8 cellular contexts compared by ENCODE assay signal in genomic region chr17:80970044-80970761, GRCh38. TPM values are rescaled to one million over a fixed set of nuclear protein-coding genes. Genes with fewer than 3 reads are reported as not detected.
DNase-seq lines count a peak whose midpoint lies in the region; ATAC-seq, FAIRE-seq and TF ChIP-seq lines count a peak whose summit lies in the region.

No MANE protein-coding gene starts in this region.

- H3K4me3 ChIP-seq in A673 (ENCODE audit: low read depth, low read length, poor library complexity, severe bottlenecking) (no peak overlapping the region), GM12875 (ENCODE audit: low read depth, low read length) (peak overlapping the region; percentile 12), SK-N-SH (ENCODE audit: low read depth in 2 of 2, low read length in 1 of 2) (no peak overlapping the region), HepG2 (replicated peaks in 1 of 3; ENCODE audit: insufficient read depth in 1 of 3, low read depth in 2 of 3, low read length in 3 of 3) (peak overlapping the region in 2 of 3 experiments; percentile 37 to 54; a peak in 3 of 6 replicates), testis (no peak overlapping the region), mesenchymal stem cell (ENCODE audit: insufficient read depth in 1 of 2, low read depth in 1 of 2, low read length in 2 of 2) (no peak overlapping the region)

- no peak overlapping the region for H3K23ac ChIP-seq in mesenchymal stem cell (ENCODE audit: low read length in 2 of 2)

- CTCF ChIA-PET in A673 (lab: Charles Lee) (interaction anchor here (1.3 kb wide), 1 partner anchor 543 kb away, joined by 10 read pairs; no protein-coding TSS in a partner anchor), SK-N-SH (lab: Yijun Ruan, JAX) (interaction anchor here (0.7 to 9.7 kb wide), 22 partner anchors 8 to 545 kb away, joined by 3 to 74 read pairs (median 4); partner anchors contain the start of gene NPTX1), HepG2 (lab: Yijun Ruan, JAX; ENCODE audit: low intra/inter-chr PET ratio, low total read pairs) (no interaction called here)

- TF ChIP-seq RAD21 in SK-N-SH (IDR thresholded peaks at IDR 0.05; ENCODE audit: low read length) (peak; percentile 64), HepG2 (CRISPR knock-in tag; IDR thresholded peaks at IDR 0.05) (peak; percentile 64)

- no peak for FAIRE-seq in HepG2 (lab: Jason Lieb, UNC)

- H2AFZ ChIP-seq in SK-N-SH (ENCODE audit: low read depth): no peak overlapping the region
- H2AFZ ChIP-seq in HepG2 (ENCODE audit: low read length): no peak overlapping the region
- H2AFZ ChIP-seq in mesenchymal stem cell (ENCODE audit: low read depth, low read length): no peak overlapping the region

- peak; percentile 56 for TF ChIP-seq CTCF in A673 (conservative IDR thresholded peaks at IDR 0.05; ENCODE audit: low read depth, low read length)
- TF ChIP-seq CTCF in GM12875 (IDR thresholded peaks at IDR 0.05; ENCODE audit: borderline replicate concordance, insufficient read depth, low read depth, low read length): peak; percentile 84
- TF ChIP-seq CTCF in SK-N-SH (IDR thresholded peaks at IDR 0.05): peak; percentile 58
- TF ChIP-seq CTCF in HepG2 (CRISPR knock-in tag; IDR thresholded peaks at IDR 0.05): peak; percentile 81
- TF ChIP-seq CTCF in testis (IDR thresholded peaks at IDR 0.05): peak; percentile 37 to 55 (median 41)

- TF ChIP-seq POLR2A in HepG2 (IDR thresholded peaks at IDR 0.05; ENCODE audit: insufficient read depth in 1 of 2, low read depth in 2 of 2, low read length in 2 of 2): no peak
- no peak for TF ChIP-seq POLR2A in testis (IDR thresholded peaks at IDR 0.05)

- H4K20me1 ChIP-seq in SK-N-SH (ENCODE audit: insufficient read depth) (no peaks in the 10 kb centered on the region), HepG2 (ENCODE audit: insufficient read depth, low read length) (no peaks in the 10 kb centered on the region)

- H2BK5ac ChIP-seq in mesenchymal stem cell (ENCODE audit: low read depth, low read length, poor library complexity, severe bottlenecking): no peak overlapping the region

- whole genome bisulfite sequencing in SK-N-SH (ENCODE audit: low lambda C conversion rate): 73% methylated on average over 14 of the region's 20 CpGs
- 54% methylated on average over 18 of the region's 20 CpGs for WGBS in HepG2 (ENCODE audit: low lambda C conversion rate)
- WGBS in testis, 2 donors: 56 to 92% methylated on average over 5 to 20 of the region's 20 CpGs
- 73% methylated on average over 20 of the region's 20 CpGs for WGBS in mesenchymal stem cell

- H3K9ac ChIP-seq in SK-N-SH (no peak overlapping the region), HepG2 (ENCODE audit: insufficient read depth, low read depth, low read length) (peak overlapping the region; percentile 31; the same call in 1 of the 2 replicates), mesenchymal stem cell (ENCODE audit: low read length) (no peak overlapping the region)

- H3K18ac ChIP-seq in mesenchymal stem cell (ENCODE audit: low read depth in 1 of 2, low read length in 2 of 2): no peak overlapping the region

- POLR2A ChIA-PET in A673 (lab: Charles Lee; ENCODE audit: low non-redundant PET) (no interaction called here), SK-N-SH (lab: Yijun Ruan, JAX) (interaction anchor here (0.6 to 1.1 kb wide), 2 partner anchors 189 to 516 kb away, joined by 3 read pairs; no protein-coding TSS in a partner anchor), HepG2 (lab: Yijun Ruan, JAX) (interaction anchor here (0.6 to 0.8 kb wide), 2 partner anchors 9 to 50 kb away, joined by 3 read pairs; no protein-coding TSS in a partner anchor)

- H3F3A ChIP-seq in SK-N-SH (replicated peaks; ENCODE audit: insufficient read depth): peaks cover 4% of the 10 kb centered on the region

- no peaks in the 10 kb centered on the region for H3K79me1 ChIP-seq in mesenchymal stem cell (replicated peaks; ENCODE audit: low read length, poor library complexity, severe bottlenecking)

- intact Hi-C loops in A673 (cut with micrococcal nuclease; ENCODE audit: unreplicated experiment): no loop called here
- intact Hi-C loops in HepG2 (cut with micrococcal nuclease; ENCODE audit: unreplicated experiment): no loop called here
- intact Hi-C loops in testis (cut with DNase I; ENCODE audit: low total_unique reads): no loop called here

- H3K27me3 ChIP-seq in A673 (replicated peaks; ENCODE audit: insufficient read depth, low read depth, low read length, poor library complexity) (no peaks in the 10 kb centered on the region), SK-N-SH (ENCODE audit: insufficient read depth) (peaks cover 3% of the 10 kb centered on the region; the same call in 1 of the 2 replicates), HepG2 (ENCODE audit: control insufficient read depth in 1 of 2, insufficient read depth in 2 of 2, low read length in 2 of 2) (peaks cover 6 to 32% of the 10 kb centered on the region in 2 experiments; a peak in 4 of 5 replicates), testis (no peaks in the 10 kb centered on the region), mesenchymal stem cell (ENCODE audit: control insufficient read depth in 1 of 2, insufficient read depth in 1 of 2, low read length in 2 of 2) (peaks cover 12 to 48% of the 10 kb centered on the region in 2 experiments)

- no peak overlapping the region for H3K4ac ChIP-seq in mesenchymal stem cell (ENCODE audit: low read depth in 1 of 2, low read length in 2 of 2)

- no peak overlapping the region for H2BK15ac ChIP-seq in mesenchymal stem cell (ENCODE audit: low read depth, poor library complexity, severe bottlenecking)

- no peak overlapping the region for H4K8ac ChIP-seq in mesenchymal stem cell (ENCODE audit: low read length)

- no peak overlapping the region for H2AK5ac ChIP-seq in mesenchymal stem cell (ENCODE audit: low read length, severe bottlenecking)

- peak overlapping the region in 1 of 2 experiments; percentile 13 for H3K14ac ChIP-seq in mesenchymal stem cell (ENCODE audit: low read length in 2 of 2)

- H3K9me3 ChIP-seq in A673 (ENCODE audit: low read depth, low read length, poor library complexity, severe bottlenecking): no peaks in the 10 kb centered on the region
- H3K9me3 ChIP-seq in SK-N-SH: no peaks in the 10 kb centered on the region
- no peaks in the 10 kb centered on the region for H3K9me3 ChIP-seq in HepG2 (ENCODE audit: low read length)
- no peaks in the 10 kb centered on the region for H3K9me3 ChIP-seq in testis
- H3K9me3 ChIP-seq in mesenchymal stem cell (ENCODE audit: control insufficient read depth, low read length): no peaks in the 10 kb centered on the region

- no TSS peak for BruUV-seq in A673 (replicated peaks; lab: Mats Ljungman, UMichigan)
- no TSS peak for BruUV-seq in HepG2 (replicated peaks; lab: Mats Ljungman, UMichigan)

- H3K9me2 ChIP-seq in SK-N-SH: no peaks in the 10 kb centered on the region

- TF ChIP-seq EP300 in SK-N-SH (IDR thresholded peaks at IDR 0.05; ENCODE audit: borderline replicate concordance in 1 of 2, low read depth in 1 of 2, low read length in 1 of 2) (no peak), HepG2 (IDR thresholded peaks at IDR 0.05; ENCODE audit: low read depth in 2 of 2, low read length in 2 of 2) (no peak), HepG2 (CRISPR knock-in tag; IDR thresholded peaks at IDR 0.05; ENCODE audit: borderline replicate concordance) (0 out of 2 replicates have a peak, but pooled peaks have one; percentile 22)

- ATAC-seq in HepG2 (peak; percentile 73), HG03469 (IDR thresholded peaks at IDR 0.05; ENCODE audit: unreplicated experiment) (no peak)

- no peaks in the 10 kb centered on the region for H3K36me3 ChIP-seq in A673 (ENCODE audit: insufficient read depth, low read length, poor library complexity, severe bottlenecking)
- peaks cover 0 to 5% of the 10 kb centered on the region in 2 experiments for H3K36me3 ChIP-seq in SK-N-SH (replicated peaks in 1 of 2; ENCODE audit: control insufficient read depth in 1 of 2, insufficient read depth in 2 of 2, low read length in 1 of 2)
- no peaks in the 10 kb centered on the region; a peak in 1 of 5 replicates for H3K36me3 ChIP-seq in HepG2 (replicated peaks in 1 of 2; ENCODE audit: control insufficient read depth in 1 of 2, insufficient read depth in 2 of 2, low read length in 2 of 2)
- H3K36me3 ChIP-seq in testis (ENCODE audit: low read depth, missing control alignments): no peaks in the 10 kb centered on the region
- peaks cover 4 to 14% of the 10 kb centered on the region in 2 experiments for H3K36me3 ChIP-seq in mesenchymal stem cell (ENCODE audit: control insufficient read depth in 1 of 2, insufficient read depth in 2 of 2, low read depth in 1 of 2, low read length in 2 of 2)

- H3K79me2 ChIP-seq in SK-N-SH (ENCODE audit: insufficient read depth): no peaks in the 10 kb centered on the region
- no peaks in the 10 kb centered on the region for H3K79me2 ChIP-seq in HepG2 (ENCODE audit: insufficient read depth, low read length)

- in situ Hi-C loops in T47D (cut with HindIII; ENCODE audit: low pct_unique_long_range_greater_than_20kb, low sequenced_read_pairs): no loop called here
- in situ Hi-C loops in HepG2 (cut with HindIII; ENCODE audit: extremely low pct_ligation_motif_present, low pct_unique_long_range_greater_than_20kb): no loop called here

- H4K91ac ChIP-seq in mesenchymal stem cell (ENCODE audit: low read length): no peak overlapping the region

- no peak overlapping the region for H3K27ac ChIP-seq in A673 (ENCODE audit: low read depth, low read length, poor library complexity, severe bottlenecking)
- no peak overlapping the region for H3K27ac ChIP-seq in SK-N-SH (ENCODE audit: low read depth in 2 of 2, low read length in 1 of 2)
- no peak overlapping the region for H3K27ac ChIP-seq in HepG2 (ENCODE audit: extremely low read length, insufficient read depth, low read length)
- no peak overlapping the region for H3K27ac ChIP-seq in testis
- H3K27ac ChIP-seq in mesenchymal stem cell (ENCODE audit: low read length, poor library complexity, severe bottlenecking): no peak overlapping the region

- H3K4me2 ChIP-seq in SK-N-SH (no peak overlapping the region), HepG2 (ENCODE audit: low read depth, low read length) (peak overlapping the region; percentile 73), mesenchymal stem cell (ENCODE audit: low read length, poor library complexity, severe bottlenecking) (no peak overlapping the region)

- peaks cover 9% of the 10 kb centered on the region for H3K4me1 ChIP-seq in A673 (ENCODE audit: insufficient read depth, low read length, poor library complexity, severe bottlenecking)
- peaks cover 9 to 33% of the 10 kb centered on the region in 2 experiments; a peak in 2 of 4 replicates for H3K4me1 ChIP-seq in SK-N-SH (ENCODE audit: control insufficient read depth in 1 of 2, insufficient read depth in 2 of 2, low read depth in 1 of 2, low read length in 1 of 2)
- peaks cover 38% of the 10 kb centered on the region for H3K4me1 ChIP-seq in HepG2 (ENCODE audit: insufficient read depth, low read length)
- peaks cover 25% of the 10 kb centered on the region for H3K4me1 ChIP-seq in testis
- peaks cover 14% of the 10 kb centered on the region for H3K4me1 ChIP-seq in mesenchymal stem cell (ENCODE audit: control insufficient read depth, insufficient read depth, low read depth, low read length)

- no peak overlapping the region for H2BK120ac ChIP-seq in mesenchymal stem cell (ENCODE audit: low read depth, low read length)

- DNase-seq in A673 (ENCODE audit: low spot score): peak; percentile 41
- peak; percentile 82 for DNase-seq in SK-N-SH
- DNase-seq in T47D (ENCODE audit: low read depth in 1 of 2, low spot score in 1 of 2): peak; percentile 47 to 78
- DNase-seq in HepG2 (ENCODE audit: low spot score): no peak
- peak; percentile 55 for DNase-seq in testis
- no peak for DNase-seq in mesenchymal stem cell

- peak overlapping the region in 1 of 2 experiments; percentile 6 for H2BK12ac ChIP-seq in mesenchymal stem cell (ENCODE audit: low read length in 2 of 2)

RNA-seq across cellular contexts. Expression of gene CHMP6, which starts 21.4 kb away (rescaled TPM):
- total RNA-seq in A673 (2021) (18.7 and 21.3 TPM in 2 replicates), HepG2 (2016; rRNA removed; fragmentation: Illumina TruSeq; extraction: Trizol) (24.2 and 24.6 TPM in 2 replicates), testis (10 to 100 TPM; 28.2 to 29.8 TPM)
- polyA plus RNA-seq in SK-N-SH (2012; rRNA removed) (44.1 and 44.3 TPM in 2 replicates), HepG2 (2011; rRNA removed) (11.1 and 17.7 TPM in 2 replicates), testis (ENCODE audit: insufficient read depth, low read depth, low replicate concordance) (18.5 TPM)
- polyA plus RNA-seq in SK-N-SH (2012; cell fraction: cytosol; rRNA removed): 39.4 and 46.0 TPM in 2 replicates
- 24.7 and 32.2 TPM in 2 replicates for polyA plus RNA-seq in SK-N-SH (2012; cell fraction: nucleus; rRNA removed)
- 5.9 and 6.6 TPM in 2 replicates for total RNA-seq in HepG2 (2016; cell fraction: cytosol; rRNA removed; fragmentation: Illumina TruSeq; extraction: Trizol; ENCODE audit: low read depth)
- total RNA-seq in HepG2 (2016; cell fraction: insoluble cytoplasmic fraction; rRNA removed; fragmentation: Illumina TruSeq; extraction: Trizol): 24.5 and 25.5 TPM in 2 replicates
- 14.7 and 15.5 TPM in 2 replicates for total RNA-seq in HepG2 (2016; cell fraction: membrane; rRNA removed; fragmentation: Illumina TruSeq; extraction: Trizol)
- total RNA-seq in HepG2 (2016; cell fraction: nucleus; rRNA removed; fragmentation: Illumina TruSeq; extraction: Trizol): 12.8 and 13.9 TPM in 2 replicates
- polyA plus RNA-seq in HepG2 (2011; cell fraction: cytosol; rRNA removed): 14.2 and 21.6 TPM in 2 replicates
- 31.7 and 32.3 TPM in 2 replicates for polyA plus RNA-seq in HepG2 (2011; cell fraction: nucleus; rRNA removed)
- polyA plus RNA-seq in HepG2 (2012): 10.1 and 14.6 TPM in 2 replicates
- 8.4 and 9.7 TPM in 2 replicates for polyA plus RNA-seq in HepG2 (2016; cell fraction: cytosol; fragmentation: Illumina TruSeq; extraction: Trizol; ENCODE audit: low read depth)
- polyA plus RNA-seq in HepG2 (2016; cell fraction: insoluble cytoplasmic fraction; fragmentation: Illumina TruSeq; extraction: Trizol; ENCODE audit: low read depth): 42.4 and 45.1 TPM in 2 replicates
- polyA plus RNA-seq in HepG2 (2016; cell fraction: membrane; fragmentation: Illumina TruSeq; extraction: Trizol; ENCODE audit: low read depth): 14.8 and 17.6 TPM in 2 replicates
- 34.7 and 37.8 TPM in 2 replicates for polyA plus RNA-seq in HepG2 (2016; cell fraction: nucleus; fragmentation: Illumina TruSeq; extraction: Trizol; ENCODE audit: insufficient read depth, low read depth)
- polyA minus RNA-seq in HepG2 (2011; rRNA and poly(A)+ RNA removed; ENCODE audit: low replicate concordance): 6.7 and 18.8 TPM in 2 replicates
- 8.2 and 11.1 TPM in 2 replicates for polyA minus RNA-seq in HepG2 (2011; cell fraction: cytosol; rRNA and poly(A)+ RNA removed)
- 20.0 and 22.4 TPM in 2 replicates for polyA minus RNA-seq in HepG2 (2011; cell fraction: nucleus; rRNA and poly(A)+ RNA removed)
- 12.7 TPM for polyA plus RNA-seq in mesenchymal stem cell (2013, experiment 1 of 2)
- 12.0 TPM for polyA plus RNA-seq in mesenchymal stem cell (2013, experiment 2 of 2)

Comparison
In these comparisons a context has a peak if more than half of its experiments do, and no peak if none do; other contexts are left out.
1. DNase-seq: peak in A673 (single experiment), SK-N-SH (single experiment), T47D (2 of 2) and testis (single experiment); none in HepG2 (single experiment) and mesenchymal stem cell (single experiment).
2. H3K4me3 ChIP-seq: peak in GM12875 (single experiment) and HepG2 (2 of 3); none in A673 (single experiment), SK-N-SH (0 of 2), testis (0 of 2) and mesenchymal stem cell (0 of 2).
3. Peak in every context shown above with its lines, with median percentiles within 50 percentile points of each other: CTCF ChIP-seq.